Comparison of ENCODE assay signal across 8 cellular contexts in the genomic region with DNA sequence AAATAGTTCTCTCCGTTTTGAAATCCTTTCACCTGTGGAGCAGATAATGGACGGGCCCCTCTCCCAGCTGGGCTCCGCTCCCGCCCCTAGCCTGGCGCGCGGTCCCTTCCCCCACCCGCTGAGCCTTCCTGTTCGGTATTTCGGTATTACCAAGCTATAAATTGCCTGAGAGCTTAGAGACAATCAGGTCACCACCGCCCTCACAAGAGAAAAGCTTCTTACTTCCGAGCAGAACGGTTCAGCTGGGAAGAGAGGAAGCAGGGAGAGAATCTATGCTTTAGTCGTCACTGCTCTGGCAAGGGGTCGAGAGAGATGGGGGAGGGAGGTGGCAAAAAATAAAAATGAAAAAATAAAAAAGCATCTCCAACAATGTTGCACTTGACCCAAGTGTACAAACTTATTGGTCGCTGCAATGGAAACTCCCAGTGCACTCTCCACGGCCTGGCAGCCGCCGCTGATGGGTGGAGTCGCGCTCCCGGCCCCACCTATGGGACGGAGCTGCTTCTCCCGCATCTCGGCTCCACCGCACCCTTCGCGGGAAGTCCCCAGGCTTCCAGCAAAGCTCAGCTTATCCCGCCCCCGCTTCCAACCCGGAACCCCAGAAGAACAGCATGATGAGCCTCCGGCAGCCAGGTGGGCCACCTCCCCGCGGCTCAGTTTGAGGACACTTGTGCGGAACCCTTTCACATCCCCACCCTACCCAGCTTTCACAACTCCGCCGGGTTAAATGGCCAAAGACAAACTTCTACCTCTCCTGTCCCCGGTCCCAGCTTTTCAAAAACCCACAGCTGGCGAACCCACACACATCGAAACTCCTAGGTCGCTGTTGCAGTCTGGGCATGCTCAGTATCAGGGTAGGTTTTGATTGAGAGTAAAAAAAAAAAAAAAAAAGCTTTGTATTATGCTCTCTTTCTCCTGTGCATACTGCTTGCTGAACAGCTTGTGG. TPM values are rescaled to one million over a fixed set of nuclear protein-coding genes. Genes with fewer than 3 reads are reported as not detected.
DNase-seq lines count a peak whose midpoint lies in the region; ATAC-seq and TF ChIP-seq lines count a peak whose summit lies in the region.

No MANE protein-coding gene starts in this region.

- ATAC-seq in HG03103 (IDR thresholded peaks at IDR 0.05; ENCODE audit: low read depth, unreplicated experiment) = peak; percentile 46
- ATAC-seq in activated T-helper 17 cell treated with anti-CD3 and anti-CD28 coated beads, Interleukin-2, amount 50 U/mL, for 72 hours (replicated peaks) = no peak

- TF ChIP-seq POLR2A in transverse colon (IDR thresholded peaks at IDR 0.05) = no peak

- no peaks in the 10 kb centered on the region for H3K36me3 Mint-ChIP-seq in activated naive CD4-positive, alpha-beta T cell treated with anti-CD3 and anti-CD28 coated beads for 36 hours (ENCODE audit: low read depth)
- no peaks in the 10 kb centered on the region for H3K36me3 Mint-ChIP-seq in activated T-helper 17 cell treated with anti-CD3 and anti-CD28 coated beads, Interleukin-2, amount 50 U/mL, for 72 hours (ENCODE audit: low read depth)

- no peak for TF ChIP-seq RAD21 in liver (IDR thresholded peaks at IDR 0.05)

- in situ Hi-C loops in transverse colon (cut with MboI; ENCODE audit: low pct_ligation_motif_present in 1 of 4, low pct_unique_long_range_greater_than_20kb in 1 of 4, low sequenced_read_pairs in 3 of 4) = no loop called here

- no peak overlapping the region for H3K9ac ChIP-seq in liver (ENCODE audit: low read depth in 1 of 2, low read length in 2 of 2)

- intact Hi-C loops in activated naive CD4-positive, alpha-beta T cell treated with anti-CD3 and anti-CD28 coated beads for 36 hours (cut with micrococcal nuclease) = no loop called here
- intact Hi-C loops in transverse colon (cut with DNase I; ENCODE audit: low total_unique reads) = no loop called here

- TF ChIP-seq CTCF in choroid plexus epithelial cell (conservative IDR thresholded peaks at IDR 0.05; ENCODE audit: low read depth, low read length) (no peak), liver (IDR thresholded peaks at IDR 0.05; ENCODE audit: low read depth, low read length, missing input control) (no peak), transverse colon (IDR thresholded peaks at IDR 0.05) (no peak)

- H3K4me3 ChIP-seq in choroid plexus epithelial cell (ENCODE audit: low read depth, low read length) (peak overlapping the region; percentile 80), liver (ENCODE audit: low read depth in 1 of 3, low read length in 3 of 3) (peak overlapping the region in 2 of 3 donors; percentile 16 to 46), transverse colon (peak overlapping the region; percentile 14 to 42 (median 30))

- TF ChIP-seq EP300 in transverse colon (IDR thresholded peaks at IDR 0.05; ENCODE audit: low read depth) = no peak

- peak; percentile 6 for DNase-seq in activated naive CD4-positive, alpha-beta T cell treated with anti-CD3 and anti-CD28 coated beads for 36 hours
- no peak for DNase-seq in activated naive CD4-positive, alpha-beta T cell treated with Interleukin-2 at 50 U/mL for 16 hours
- DNase-seq in NCI-H460 (ENCODE audit: extremely low read depth, low read depth) = peak; percentile 39
- peak; percentile 67 for DNase-seq in choroid plexus epithelial cell (ENCODE audit: low read depth)
- DNase-seq in transverse colon = peak; percentile 38

- H3K27ac ChIP-seq in liver (ENCODE audit: low read depth in 1 of 2, low read length in 2 of 2) = no peak overlapping the region
- H3K27ac ChIP-seq in transverse colon = peak overlapping the region in 2 of 4 donors; percentile 12 to 31

- H3K9me3 ChIP-seq in liver (ENCODE audit: control insufficient read depth in 4 of 4, low read length in 3 of 4) (no peaks in the 10 kb centered on the region), transverse colon (no peaks in the 10 kb centered on the region)

- peaks cover 20% of the 10 kb centered on the region for H3K27me3 Mint-ChIP-seq in activated naive CD4-positive, alpha-beta T cell treated with anti-CD3 and anti-CD28 coated beads for 36 hours (ENCODE audit: low read depth)
- H3K27me3 Mint-ChIP-seq in activated T-helper 17 cell treated with anti-CD3 and anti-CD28 coated beads, Interleukin-2, amount 50 U/mL, for 72 hours = peaks cover 3% of the 10 kb centered on the region

- no peak overlapping the region for H3K4me3 Mint-ChIP-seq in activated naive CD4-positive, alpha-beta T cell treated with anti-CD3 and anti-CD28 coated beads for 36 hours
- H3K4me3 Mint-ChIP-seq in activated T-helper 17 cell treated with anti-CD3 and anti-CD28 coated beads, Interleukin-2, amount 50 U/mL, for 72 hours = no peak overlapping the region

- peaks cover 4% of the 10 kb centered on the region for H3K9me3 Mint-ChIP-seq in activated naive CD4-positive, alpha-beta T cell treated with anti-CD3 and anti-CD28 coated beads for 36 hours
- H3K9me3 Mint-ChIP-seq in activated T-helper 17 cell treated with anti-CD3 and anti-CD28 coated beads, Interleukin-2, amount 50 U/mL, for 72 hours = peaks cover 5% of the 10 kb centered on the region

- H3K36me3 ChIP-seq in liver (ENCODE audit: control insufficient read depth in 4 of 4, insufficient read depth in 3 of 4, low read depth in 1 of 4, low read length in 3 of 4) (no peaks in the 10 kb centered on the region), transverse colon (no peaks in the 10 kb centered on the region)

- peaks cover 0 to 5% (median 0%) of the 10 kb centered on the region in 4 donors for H3K27me3 ChIP-seq in liver (ENCODE audit: control insufficient read depth in 4 of 4, insufficient read depth in 4 of 4, low read length in 3 of 4)
- H3K27me3 ChIP-seq in transverse colon = peaks cover 46% of the 10 kb centered on the region

- CTCF ChIA-PET in activated naive CD4-positive, alpha-beta T cell treated with anti-CD3 and anti-CD28 coated beads for 36 hours (lab: Charles Lee) = interaction anchor here (0.7 kb wide), 1 partner anchor 261 kb away, joined by 3 read pairs; no protein-coding TSS in a partner anchor

- 3% methylated on average over 41 of the region's 41 CpGs for WGBS in liver
- 4% methylated on average over 7 to 41 of the region's 41 CpGs for WGBS in transverse colon (ENCODE audit: low coverage in 1 of 2), 2 donors

- H3K4me1 Mint-ChIP-seq in activated naive CD4-positive, alpha-beta T cell treated with anti-CD3 and anti-CD28 coated beads for 36 hours (ENCODE audit: low read depth) = peaks cover 4% of the 10 kb centered on the region
- H3K4me1 Mint-ChIP-seq in activated T-helper 17 cell treated with anti-CD3 and anti-CD28 coated beads, Interleukin-2, amount 50 U/mL, for 72 hours = no peaks in the 10 kb centered on the region

- H3K4me1 ChIP-seq in liver (ENCODE audit: control insufficient read depth in 4 of 4, insufficient read depth in 4 of 4, low read length in 3 of 4) (peaks cover 3 to 10% (median 8%) of the 10 kb centered on the region in 4 donors), transverse colon (peaks cover 3 to 21% (median 9%) of the 10 kb centered on the region in 4 donors)

- no peak overlapping the region for H3K27ac Mint-ChIP-seq in activated naive CD4-positive, alpha-beta T cell treated with anti-CD3 and anti-CD28 coated beads for 36 hours
- no peak overlapping the region for H3K27ac Mint-ChIP-seq in activated T-helper 17 cell treated with anti-CD3 and anti-CD28 coated beads, Interleukin-2, amount 50 U/mL, for 72 hours

TF ChIP-seq in liver, 16 proteins besides CTCF, POLR2A, EP300 and RAD21 (continues in another document):
- TF ChIP-seq HNF4A (conservative IDR thresholded peaks at IDR 0.05) (no peak), JUND (IDR thresholded peaks at IDR 0.05) (no peak), SP1 (IDR thresholded peaks at IDR 0.05) (no peak), RXRA (IDR thresholded peaks at IDR 0.05) (no peak), YY1 (IDR thresholded peaks at IDR 0.05) (no peak), EGR1 (IDR thresholded peaks at IDR 0.05; ENCODE audit: low read depth in 2 of 2) (no peak), HNF4G (IDR thresholded peaks at IDR 0.05) (no peak), GABPA (IDR thresholded peaks at IDR 0.05 in 1 of 2, conservative IDR thresholded peaks at IDR 0.05 in 1 of 2) (no peak), FOXA1 (IDR thresholded peaks at IDR 0.05) (no peak), NR2F2 (IDR thresholded peaks at IDR 0.05) (no peak), FOXA2 (IDR thresholded peaks at IDR 0.05) (no peak)
- TF ChIP-seq, protein P1, sequence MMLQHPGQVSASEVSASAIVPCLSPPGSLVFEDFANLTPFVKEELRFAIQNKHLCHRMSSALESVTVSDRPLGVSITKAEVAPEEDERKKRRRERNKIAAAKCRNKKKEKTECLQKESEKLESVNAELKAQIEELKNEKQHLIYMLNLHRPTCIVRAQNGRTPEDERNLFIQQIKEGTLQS (IDR thresholded peaks at IDR 0.05) = no peak
- TF ChIP-seq, protein P2, sequence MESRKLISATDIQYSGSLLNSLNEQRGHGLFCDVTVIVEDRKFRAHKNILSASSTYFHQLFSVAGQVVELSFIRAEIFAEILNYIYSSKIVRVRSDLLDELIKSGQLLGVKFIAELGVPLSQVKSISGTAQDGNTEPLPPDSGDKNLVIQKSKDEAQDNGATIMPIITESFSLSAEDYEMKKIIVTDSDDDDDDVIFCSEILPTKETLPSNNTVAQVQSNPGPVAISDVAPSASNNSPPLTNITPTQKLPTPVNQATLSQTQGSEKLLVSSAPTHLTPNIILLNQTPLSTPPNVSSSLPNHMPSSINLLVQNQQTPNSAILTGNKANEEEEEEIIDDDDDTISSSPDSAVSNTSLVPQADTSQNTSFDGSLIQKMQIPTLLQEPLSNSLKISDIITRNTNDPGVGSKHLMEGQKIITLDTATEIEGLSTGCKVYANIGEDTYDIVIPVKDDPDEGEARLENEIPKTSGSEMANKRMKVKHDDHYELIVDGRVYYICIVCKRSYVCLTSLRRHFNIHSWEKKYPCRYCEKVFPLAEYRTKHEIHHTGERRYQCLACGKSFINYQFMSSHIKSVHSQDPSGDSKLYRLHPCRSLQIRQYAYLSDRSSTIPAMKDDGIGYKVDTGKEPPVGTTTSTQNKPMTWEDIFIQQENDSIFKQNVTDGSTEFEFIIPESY (IDR thresholded peaks at IDR 0.05) = no peak

RNA-seq across cellular contexts. Expression of a gene that starts 0.8 kb away (rescaled TPM):
- not detected for total RNA-seq in activated naive CD4-positive, alpha-beta T cell treated with anti-CD3 and anti-CD28 coated beads for 36 hours
- 12.9 and 14.5 TPM in 2 replicates for total RNA-seq in NCI-H460 (2014; rRNA removed; shearing (Covaris generic))
- polyA plus RNA-seq in NCI-H460 (2014; cell fraction: nucleus; rRNA removed) = 3.1 and 10.1 TPM in 2 replicates
- total RNA-seq in liver = under 1 TPM; 0.75 to 0.84 TPM
- under 1 TPM; 0.53 to 0.54 TPM for polyA plus RNA-seq in liver
- total RNA-seq in transverse colon = 1 to 10 TPM in 3 of 4 donors, under 1 TPM in 1; 0.60 to 4.9 (median 2.1) TPM
- not detected for total RNA-seq in activated T-helper 17 cell treated with anti-CD3 and anti-CD28 coated beads, Interleukin-2, amount 50 U/mL, for 72 hours

Comparison
In these comparisons a context has a peak if more than half of its experiments do, and no peak if none do; other contexts are left out.
1. H3K4me3 ChIP-seq: peak in every context shown above with its lines; median percentile 80 in choroid plexus epithelial cell; 31 in liver; 30 in transverse colon.